Comparison of ENCODE assay signal across 1 cellular context in the genomic region with DNA sequence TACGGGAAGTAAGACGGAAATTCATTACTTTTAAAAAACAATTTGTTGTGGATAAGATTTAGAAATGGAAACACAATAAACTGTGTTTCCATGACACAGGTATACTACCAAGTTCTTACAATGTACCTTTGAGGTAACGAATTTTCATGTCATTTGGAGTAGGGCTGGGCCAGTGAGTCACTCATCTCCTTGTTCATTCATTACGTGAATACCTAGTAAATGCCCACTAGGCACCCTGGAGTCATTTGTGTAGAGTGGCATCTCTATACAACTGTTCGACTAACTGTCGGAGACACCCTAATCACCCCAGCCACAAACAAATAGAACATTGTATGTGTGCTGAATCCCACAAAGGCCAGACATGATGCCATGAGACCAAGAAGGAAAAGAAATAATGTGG.
TF ChIP-seq lines count a peak whose summit lies in the region.

No MANE protein-coding gene starts in this region.

TF ChIP-seq in GM23338, 12 proteins besides CTCF, POLR2A, EP300 and RAD21 (continued from another document):
- TF ChIP-seq, protein P1, sequence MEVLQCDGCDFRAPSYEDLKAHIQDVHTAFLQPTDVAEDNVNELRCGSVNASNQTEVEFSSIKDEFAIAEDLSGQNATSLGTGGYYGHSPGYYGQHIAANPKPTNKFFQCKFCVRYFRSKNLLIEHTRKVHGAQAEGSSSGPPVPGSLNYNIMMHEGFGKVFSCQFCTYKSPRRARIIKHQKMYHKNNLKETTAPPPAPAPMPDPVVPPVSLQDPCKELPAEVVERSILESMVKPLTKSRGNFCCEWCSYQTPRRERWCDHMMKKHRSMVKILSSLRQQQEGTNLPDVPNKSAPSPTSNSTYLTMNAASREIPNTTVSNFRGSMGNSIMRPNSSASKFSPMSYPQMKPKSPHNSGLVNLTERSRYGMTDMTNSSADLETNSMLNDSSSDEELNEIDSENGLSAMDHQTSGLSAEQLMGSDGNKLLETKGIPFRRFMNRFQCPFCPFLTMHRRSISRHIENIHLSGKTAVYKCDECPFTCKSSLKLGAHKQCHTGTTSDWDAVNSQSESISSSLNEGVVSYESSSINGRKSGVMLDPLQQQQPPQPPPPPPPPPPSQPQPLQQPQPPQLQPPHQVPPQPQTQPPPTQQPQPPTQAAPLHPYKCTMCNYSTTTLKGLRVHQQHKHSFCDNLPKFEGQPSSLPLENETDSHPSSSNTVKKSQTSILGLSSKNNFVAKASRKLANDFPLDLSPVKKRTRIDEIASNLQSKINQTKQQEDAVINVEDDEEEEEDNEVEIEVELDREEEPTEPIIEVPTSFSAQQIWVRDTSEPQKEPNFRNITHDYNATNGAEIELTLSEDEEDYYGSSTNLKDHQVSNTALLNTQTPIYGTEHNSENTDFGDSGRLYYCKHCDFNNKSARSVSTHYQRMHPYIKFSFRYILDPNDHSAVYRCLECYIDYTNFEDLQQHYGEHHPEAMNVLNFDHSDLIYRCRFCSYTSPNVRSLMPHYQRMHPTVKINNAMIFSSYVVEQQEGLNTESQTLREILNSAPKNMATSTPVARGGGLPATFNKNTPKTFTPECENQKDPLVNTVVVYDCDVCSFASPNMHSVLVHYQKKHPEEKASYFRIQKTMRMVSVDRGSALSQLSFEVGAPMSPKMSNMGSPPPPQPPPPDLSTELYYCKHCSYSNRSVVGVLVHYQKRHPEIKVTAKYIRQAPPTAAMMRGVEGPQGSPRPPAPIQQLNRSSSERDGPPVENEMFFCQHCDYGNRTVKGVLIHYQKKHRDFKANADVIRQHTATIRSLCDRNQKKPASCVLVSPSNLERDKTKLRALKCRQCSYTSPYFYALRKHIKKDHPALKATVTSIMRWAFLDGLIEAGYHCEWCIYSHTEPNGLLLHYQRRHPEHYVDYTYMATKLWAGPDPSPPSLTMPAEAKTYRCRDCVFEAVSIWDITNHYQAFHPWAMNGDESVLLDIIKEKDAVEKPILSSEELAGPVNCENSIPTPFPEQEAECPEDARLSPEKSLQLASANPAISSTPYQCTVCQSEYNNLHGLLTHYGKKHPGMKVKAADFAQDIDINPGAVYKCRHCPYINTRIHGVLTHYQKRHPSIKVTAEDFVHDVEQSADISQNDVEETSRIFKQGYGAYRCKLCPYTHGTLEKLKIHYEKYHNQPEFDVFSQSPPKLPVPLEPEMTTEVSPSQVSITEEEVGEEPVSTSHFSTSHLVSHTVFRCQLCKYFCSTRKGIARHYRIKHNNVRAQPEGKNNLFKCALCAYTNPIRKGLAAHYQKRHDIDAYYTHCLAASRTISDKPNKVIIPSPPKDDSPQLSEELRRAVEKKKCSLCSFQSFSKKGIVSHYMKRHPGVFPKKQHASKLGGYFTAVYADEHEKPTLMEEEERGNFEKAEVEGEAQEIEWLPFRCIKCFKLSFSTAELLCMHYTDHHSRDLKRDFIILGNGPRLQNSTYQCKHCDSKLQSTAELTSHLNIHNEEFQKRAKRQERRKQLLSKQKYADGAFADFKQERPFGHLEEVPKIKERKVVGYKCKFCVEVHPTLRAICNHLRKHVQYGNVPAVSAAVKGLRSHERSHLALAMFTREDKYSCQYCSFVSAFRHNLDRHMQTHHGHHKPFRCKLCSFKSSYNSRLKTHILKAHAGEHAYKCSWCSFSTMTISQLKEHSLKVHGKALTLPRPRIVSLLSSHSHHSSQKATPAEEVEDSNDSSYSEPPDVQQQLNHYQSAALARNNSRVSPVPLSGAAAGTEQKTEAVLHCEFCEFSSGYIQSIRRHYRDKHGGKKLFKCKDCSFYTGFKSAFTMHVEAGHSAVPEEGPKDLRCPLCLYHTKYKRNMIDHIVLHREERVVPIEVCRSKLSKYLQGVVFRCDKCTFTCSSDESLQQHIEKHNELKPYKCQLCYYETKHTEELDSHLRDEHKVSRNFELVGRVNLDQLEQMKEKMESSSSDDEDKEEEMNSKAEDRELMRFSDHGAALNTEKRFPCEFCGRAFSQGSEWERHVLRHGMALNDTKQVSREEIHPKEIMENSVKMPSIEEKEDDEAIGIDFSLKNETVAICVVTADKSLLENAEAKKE (CRISPR knock-in tag; IDR thresholded peaks at IDR 0.05): no peak
- TF ChIP-seq REST (IDR thresholded peaks at IDR 0.05; ENCODE audit: unreplicated experiment): no peak
- TF ChIP-seq JUNB (IDR thresholded peaks at IDR 0.05; ENCODE audit: unreplicated experiment): no peak
- TF ChIP-seq EZH2phosphoT487 (IDR thresholded peaks at IDR 0.05; ENCODE audit: unreplicated experiment): no peak
- no peak for TF ChIP-seq ZNF114 (CRISPR knock-in tag; IDR thresholded peaks at IDR 0.05)
- no peak for TF ChIP-seq CREB1 (CRISPR knock-in tag; IDR thresholded peaks at IDR 0.05; ENCODE audit: low read depth)
TF ChIP-seq in GM23338: peak in this region for 0.
